Comparison of ENCODE assay signal across 1 cellular context in the genomic region with DNA sequence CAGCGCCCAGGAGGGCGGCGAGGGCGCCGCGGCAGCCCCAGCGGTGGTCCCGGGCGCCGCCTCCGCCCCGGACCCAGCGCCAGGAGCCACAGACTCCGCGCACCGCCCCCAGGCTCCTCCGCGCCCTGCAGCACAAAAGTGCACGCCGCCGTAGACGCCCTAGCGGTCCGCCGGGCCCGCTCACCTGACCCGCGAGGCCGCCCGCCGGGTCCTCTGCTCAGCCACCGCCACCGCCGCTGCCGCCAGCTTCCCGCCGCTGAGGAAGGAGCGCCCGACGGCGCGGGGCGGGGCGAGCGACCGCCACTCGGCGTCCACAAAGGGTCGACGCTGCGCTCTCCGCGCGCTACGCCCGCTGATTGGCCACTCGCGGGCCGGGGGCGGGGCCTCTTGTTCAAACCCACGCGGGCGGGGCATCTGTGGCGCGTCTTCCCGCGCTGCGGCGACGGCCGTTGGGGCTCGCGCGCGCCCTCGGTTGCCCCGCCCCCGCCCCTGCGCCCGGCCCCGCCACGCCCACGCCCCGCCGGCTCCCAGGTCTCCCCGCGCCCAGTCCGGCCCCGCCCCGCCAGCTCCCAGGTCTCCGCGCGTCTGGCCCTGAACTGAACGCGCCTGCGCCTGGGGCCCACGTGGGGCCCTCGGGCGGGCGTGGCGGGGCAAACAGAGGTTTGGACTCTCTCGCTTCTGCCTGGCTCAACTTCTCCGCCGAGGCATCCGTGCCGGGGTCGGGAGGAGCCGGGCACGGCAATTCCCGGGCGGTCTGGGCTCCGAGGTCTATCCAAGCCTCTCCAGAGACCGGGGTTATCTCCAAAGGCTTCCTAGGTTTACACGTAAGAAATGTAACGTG.
A peak's percentile ranks its signal among the peaks of the same experiment; 100 is the strongest.
TF ChIP-seq lines count a peak whose summit lies in the region.

A gene (minus strand): TSS at position 269 of the 841 bp plus-strand sequence. CDS start 9,154 bp downstream, outside the sequence.

TF ChIP-seq in GM12878, 131 proteins besides CTCF, POLR2A, EP300 and RAD21 (continued from another document):
- TF ChIP-seq, protein P1, sequence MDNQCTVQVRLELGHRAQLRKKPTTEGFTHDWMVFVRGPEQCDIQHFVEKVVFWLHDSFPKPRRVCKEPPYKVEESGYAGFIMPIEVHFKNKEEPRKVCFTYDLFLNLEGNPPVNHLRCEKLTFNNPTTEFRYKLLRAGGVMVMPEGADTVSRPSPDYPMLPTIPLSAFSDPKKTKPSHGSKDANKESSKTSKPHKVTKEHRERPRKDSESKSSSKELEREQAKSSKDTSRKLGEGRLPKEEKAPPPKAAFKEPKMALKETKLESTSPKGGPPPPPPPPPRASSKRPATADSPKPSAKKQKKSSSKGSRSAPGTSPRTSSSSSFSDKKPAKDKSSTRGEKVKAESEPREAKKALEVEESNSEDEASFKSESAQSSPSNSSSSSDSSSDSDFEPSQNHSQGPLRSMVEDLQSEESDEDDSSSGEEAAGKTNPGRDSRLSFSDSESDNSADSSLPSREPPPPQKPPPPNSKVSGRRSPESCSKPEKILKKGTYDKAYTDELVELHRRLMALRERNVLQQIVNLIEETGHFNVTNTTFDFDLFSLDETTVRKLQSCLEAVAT (IDR thresholded peaks at IDR 0.05), result no peak; the same call in 1 of the 2 replicates
- peak; percentile 82 for TF ChIP-seq GATAD2B (conservative IDR thresholded peaks at IDR 0.05; ENCODE audit: low read depth)
- peak; percentile 62 for TF ChIP-seq NRF1 (conservative IDR thresholded peaks at IDR 0.05; ENCODE audit: low read depth, low read length)
- TF ChIP-seq PAX8 (IDR thresholded peaks at IDR 0.05), result no peak
- TF ChIP-seq JUND (IDR thresholded peaks at IDR 0.05; ENCODE audit: low read depth, low read length), result no peak
- TF ChIP-seq, protein P2, sequence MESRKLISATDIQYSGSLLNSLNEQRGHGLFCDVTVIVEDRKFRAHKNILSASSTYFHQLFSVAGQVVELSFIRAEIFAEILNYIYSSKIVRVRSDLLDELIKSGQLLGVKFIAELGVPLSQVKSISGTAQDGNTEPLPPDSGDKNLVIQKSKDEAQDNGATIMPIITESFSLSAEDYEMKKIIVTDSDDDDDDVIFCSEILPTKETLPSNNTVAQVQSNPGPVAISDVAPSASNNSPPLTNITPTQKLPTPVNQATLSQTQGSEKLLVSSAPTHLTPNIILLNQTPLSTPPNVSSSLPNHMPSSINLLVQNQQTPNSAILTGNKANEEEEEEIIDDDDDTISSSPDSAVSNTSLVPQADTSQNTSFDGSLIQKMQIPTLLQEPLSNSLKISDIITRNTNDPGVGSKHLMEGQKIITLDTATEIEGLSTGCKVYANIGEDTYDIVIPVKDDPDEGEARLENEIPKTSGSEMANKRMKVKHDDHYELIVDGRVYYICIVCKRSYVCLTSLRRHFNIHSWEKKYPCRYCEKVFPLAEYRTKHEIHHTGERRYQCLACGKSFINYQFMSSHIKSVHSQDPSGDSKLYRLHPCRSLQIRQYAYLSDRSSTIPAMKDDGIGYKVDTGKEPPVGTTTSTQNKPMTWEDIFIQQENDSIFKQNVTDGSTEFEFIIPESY (IDR thresholded peaks at IDR 0.05), result no peak
- no peak for TF ChIP-seq NFYA (IDR thresholded peaks at IDR 0.05; ENCODE audit: borderline replicate concordance, low read depth, low read length)
- TF ChIP-seq SUZ12 (IDR thresholded peaks at IDR 0.05; ENCODE audit: unreplicated experiment), result no peak
- TF ChIP-seq RB1 (IDR thresholded peaks at IDR 0.05; ENCODE audit: borderline replicate concordance), result peak; percentile 74; the same call in 1 of the 2 replicates
- TF ChIP-seq, protein P3, sequence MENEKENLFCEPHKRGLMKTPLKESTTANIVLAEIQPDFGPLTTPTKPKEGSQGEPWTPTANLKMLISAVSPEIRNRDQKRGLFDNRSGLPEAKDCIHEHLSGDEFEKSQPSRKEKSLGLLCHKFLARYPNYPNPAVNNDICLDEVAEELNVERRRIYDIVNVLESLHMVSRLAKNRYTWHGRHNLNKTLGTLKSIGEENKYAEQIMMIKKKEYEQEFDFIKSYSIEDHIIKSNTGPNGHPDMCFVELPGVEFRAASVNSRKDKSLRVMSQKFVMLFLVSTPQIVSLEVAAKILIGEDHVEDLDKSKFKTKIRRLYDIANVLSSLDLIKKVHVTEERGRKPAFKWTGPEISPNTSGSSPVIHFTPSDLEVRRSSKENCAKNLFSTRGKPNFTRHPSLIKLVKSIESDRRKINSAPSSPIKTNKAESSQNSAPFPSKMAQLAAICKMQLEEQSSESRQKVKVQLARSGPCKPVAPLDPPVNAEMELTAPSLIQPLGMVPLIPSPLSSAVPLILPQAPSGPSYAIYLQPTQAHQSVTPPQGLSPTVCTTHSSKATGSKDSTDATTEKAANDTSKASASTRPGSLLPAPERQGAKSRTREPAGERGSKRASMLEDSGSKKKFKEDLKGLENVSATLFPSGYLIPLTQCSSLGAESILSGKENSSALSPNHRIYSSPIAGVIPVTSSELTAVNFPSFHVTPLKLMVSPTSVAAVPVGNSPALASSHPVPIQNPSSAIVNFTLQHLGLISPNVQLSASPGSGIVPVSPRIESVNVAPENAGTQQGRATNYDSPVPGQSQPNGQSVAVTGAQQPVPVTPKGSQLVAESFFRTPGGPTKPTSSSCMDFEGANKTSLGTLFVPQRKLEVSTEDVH (IDR thresholded peaks at IDR 0.05; ENCODE audit: low read depth, partially characterized antibody), result no peak
- TF ChIP-seq, protein P4, sequence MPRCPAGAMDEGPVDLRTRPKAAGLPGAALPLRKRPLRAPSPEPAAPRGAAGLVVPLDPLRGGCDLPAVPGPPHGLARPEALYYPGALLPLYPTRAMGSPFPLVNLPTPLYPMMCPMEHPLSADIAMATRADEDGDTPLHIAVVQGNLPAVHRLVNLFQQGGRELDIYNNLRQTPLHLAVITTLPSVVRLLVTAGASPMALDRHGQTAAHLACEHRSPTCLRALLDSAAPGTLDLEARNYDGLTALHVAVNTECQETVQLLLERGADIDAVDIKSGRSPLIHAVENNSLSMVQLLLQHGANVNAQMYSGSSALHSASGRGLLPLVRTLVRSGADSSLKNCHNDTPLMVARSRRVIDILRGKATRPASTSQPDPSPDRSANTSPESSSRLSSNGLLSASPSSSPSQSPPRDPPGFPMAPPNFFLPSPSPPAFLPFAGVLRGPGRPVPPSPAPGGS (IDR thresholded peaks at IDR 0.05; ENCODE audit: borderline replicate concordance, insufficient read depth, low read depth, low read length, poor library complexity, severe bottlenecking), result no peak
- no peak for TF ChIP-seq ZZZ3 (IDR thresholded peaks at IDR 0.05; ENCODE audit: control insufficient read depth, insufficient read length, low read depth)
- peak; percentile 85 for TF ChIP-seq POLR2AphosphoS5 (IDR thresholded peaks at IDR 0.05; ENCODE audit: low read length)
- TF ChIP-seq ATF7 (IDR thresholded peaks at IDR 0.05; ENCODE audit: low read depth), result no peak
- TF ChIP-seq, protein P5, sequence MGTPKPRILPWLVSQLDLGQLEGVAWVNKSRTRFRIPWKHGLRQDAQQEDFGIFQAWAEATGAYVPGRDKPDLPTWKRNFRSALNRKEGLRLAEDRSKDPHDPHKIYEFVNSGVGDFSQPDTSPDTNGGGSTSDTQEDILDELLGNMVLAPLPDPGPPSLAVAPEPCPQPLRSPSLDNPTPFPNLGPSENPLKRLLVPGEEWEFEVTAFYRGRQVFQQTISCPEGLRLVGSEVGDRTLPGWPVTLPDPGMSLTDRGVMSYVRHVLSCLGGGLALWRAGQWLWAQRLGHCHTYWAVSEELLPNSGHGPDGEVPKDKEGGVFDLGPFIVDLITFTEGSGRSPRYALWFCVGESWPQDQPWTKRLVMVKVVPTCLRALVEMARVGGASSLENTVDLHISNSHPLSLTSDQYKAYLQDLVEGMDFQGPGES (IDR thresholded peaks at IDR 0.05), result no peak
- TF ChIP-seq, protein P6, sequence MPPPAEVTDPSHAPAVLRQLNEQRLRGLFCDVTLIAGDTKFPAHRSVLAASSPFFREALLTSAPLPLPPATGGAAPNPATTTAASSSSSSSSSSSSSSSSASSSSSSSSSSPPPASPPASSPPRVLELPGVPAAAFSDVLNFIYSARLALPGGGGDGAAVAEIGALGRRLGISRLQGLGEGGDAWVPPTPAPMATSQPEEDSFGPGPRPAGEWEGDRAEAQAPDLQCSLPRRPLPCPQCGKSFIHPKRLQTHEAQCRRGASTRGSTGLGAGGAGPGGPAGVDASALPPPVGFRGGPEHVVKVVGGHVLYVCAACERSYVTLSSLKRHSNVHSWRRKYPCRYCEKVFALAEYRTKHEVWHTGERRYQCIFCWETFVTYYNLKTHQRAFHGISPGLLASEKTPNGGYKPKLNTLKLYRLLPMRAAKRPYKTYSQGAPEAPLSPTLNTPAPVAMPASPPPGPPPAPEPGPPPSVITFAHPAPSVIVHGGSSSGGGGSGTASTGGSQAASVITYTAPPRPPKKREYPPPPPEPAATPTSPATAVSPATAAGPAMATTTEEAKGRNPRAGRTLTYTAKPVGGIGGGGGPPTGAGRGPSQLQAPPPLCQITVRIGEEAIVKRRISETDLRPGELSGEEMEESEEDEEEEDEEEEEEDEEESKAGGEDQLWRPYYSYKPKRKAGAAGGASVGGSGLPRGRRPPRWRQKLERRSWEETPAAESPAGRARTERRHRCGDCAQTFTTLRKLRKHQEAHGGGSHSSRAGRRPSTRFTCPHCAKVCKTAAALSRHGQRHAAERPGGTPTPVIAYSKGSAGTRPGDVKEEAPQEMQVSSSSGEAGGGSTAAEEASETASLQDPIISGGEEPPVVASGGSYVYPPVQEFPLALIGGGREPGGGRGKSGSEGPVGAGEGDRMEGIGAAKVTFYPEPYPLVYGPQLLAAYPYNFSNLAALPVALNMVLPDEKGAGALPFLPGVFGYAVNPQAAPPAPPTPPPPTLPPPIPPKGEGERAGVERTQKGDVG (CRISPR knock-in tag; IDR thresholded peaks at IDR 0.05), result no peak
